9 cellular contexts compared by ENCODE assay signal in genomic region chr2:46365913-46366674, GRCh38.
A peak's percentile ranks its signal among the peaks of the same experiment; 100 is the strongest.
DNase-seq lines count a peak whose midpoint lies in the region; ATAC-seq and TF ChIP-seq lines count a peak whose summit lies in the region.
"Had no signal": no experiment of that assay in that cellular context is flagged by ENCODE, and none has a peak within 500 bp of the region (broad histone marks: within the 10 kb centered on the region; RNA-seq: fewer than 3 reads in every experiment).

No MANE protein-coding gene starts in this region.

- H3K4me3 ChIP-seq in OCI-LY7 (ENCODE audit: low read depth, low read length, poor library complexity, severe bottlenecking) (no peak overlapping the region), fibroblast of mammary gland (ENCODE audit: control insufficient read depth, low read depth, low read length) (no peak overlapping the region), sigmoid colon (no peak overlapping the region)

- H3K27ac ChIP-seq in OCI-LY7 (ENCODE audit: low read depth, low read length, poor library complexity, severe bottlenecking) (no peak overlapping the region), sigmoid colon (peak overlapping the region in 1 of 4 donors; percentile 13)

- H3K4me2 ChIP-seq in OCI-LY7 (ENCODE audit: low read length): no peak overlapping the region

- H3K79me2 ChIP-seq in OCI-LY7 (ENCODE audit: insufficient read depth, low read depth, low read length): no peaks in the 10 kb centered on the region

- no peaks in the 10 kb centered on the region for H3K36me3 ChIP-seq in OCI-LY7 (ENCODE audit: insufficient read depth, low read length)
- H3K36me3 ChIP-seq in sigmoid colon: peaks cover 0 to 16% (median 10%) of the 10 kb centered on the region in 4 donors

- no TSS peak for BruUV-seq in OCI-LY7 (replicated peaks; lab: Mats Ljungman, UMichigan)

- H2AFZ ChIP-seq in OCI-LY7 (ENCODE audit: low read length): no peak overlapping the region

- no peaks in the 10 kb centered on the region for H4K20me1 ChIP-seq in OCI-LY7 (ENCODE audit: insufficient read depth, low read length)

- H3K9me3 ChIP-seq in OCI-LY7 (ENCODE audit: low read length) (no peaks in the 10 kb centered on the region), sigmoid colon (no peaks in the 10 kb centered on the region)

- no peaks in the 10 kb centered on the region for H3K27me3 ChIP-seq in sigmoid colon

- CTCF ChIA-PET in OCI-LY7 (lab: Charles Lee; ENCODE audit: unreplicated experiment): interaction anchor here (0.5 kb wide), 1 partner anchor 209 kb away, joined by 3 read pairs; no protein-coding TSS in a partner anchor

- 86 to 88% methylated on average over 15 of the region's 15 CpGs for WGBS in sigmoid colon, 2 donors

- H3K4me1 ChIP-seq in OCI-LY7 (ENCODE audit: insufficient read depth, low read length, poor library complexity, severe bottlenecking) (no peaks in the 10 kb centered on the region), sigmoid colon (peaks cover 0 to 14% (median 11%) of the 10 kb centered on the region in 4 donors)

- TF ChIP-seq CTCF in GM12874 (IDR thresholded peaks at IDR 0.05; ENCODE audit: insufficient read depth, low read depth, low read length) (peak; percentile 16; the same call in 1 of the 2 replicates), OCI-LY7 (conservative IDR thresholded peaks at IDR 0.05; ENCODE audit: low read length) (peak; percentile 59), fibroblast of mammary gland (conservative IDR thresholded peaks at IDR 0.05; ENCODE audit: control insufficient read depth, insufficient read depth, low read depth, low read length) (peak; percentile 65), sigmoid colon (IDR thresholded peaks at IDR 0.05) (peak; percentile 10 to 47 (median 40))

- no peak for ATAC-seq in HG03439 (IDR thresholded peaks at IDR 0.05; ENCODE audit: unreplicated experiment)
- ATAC-seq: stimulated activated memory B cell treated with anti-CD40 and anti-IgM and Interleukin-4, amounts not matched to agents 10 μg/mL and 1 μg/mL and 100 μg/mL, for 72 hours had no signal

- TF ChIP-seq EP300 in sigmoid colon (IDR thresholded peaks at IDR 0.05): no peak

- intact Hi-C loops in OCI-LY7 (cut with micrococcal nuclease; ENCODE audit: unreplicated experiment): loop anchor here (2.0 to 10.0 kb wide), 5 partner anchors 171 to 721 kb away; no protein-coding TSS in a partner anchor
- intact Hi-C loops in sigmoid colon (cut with DNase I): loop anchor here (1.0 to 10.0 kb wide), 5 partner anchors 69 to 374 kb away; partner anchors contain the start of gene EPAS1

- POLR2A ChIA-PET in OCI-LY7 (lab: Charles Lee): no interaction called here

- no peaks in the 10 kb centered on the region for H3K9me2 ChIP-seq in OCI-LY7 (ENCODE audit: insufficient read depth, low read length)

- no peak for DNase-seq in OCI-LY7 (ENCODE audit: low spot score)
- DNase-seq in fibroblast of mammary gland (ENCODE audit: low read depth): peak; percentile 33
- DNase-seq in sigmoid colon: no peak
- DNase-seq in NK-92 treated with Interleukin-12 subunit alpha and Interleukin-12 subunit beta, amount 100 ng/mL, for 24 hours (lab: John Stamatoyannopoulos, UW): no peak
- no peak for DNase-seq in T-helper 2 cell
- DNase-seq in hippocampal formation (lab: John Stamatoyannopoulos, UW): no peak

- TF ChIP-seq POLR2A in sigmoid colon (IDR thresholded peaks at IDR 0.05): no peak
